In the genomic region with DNA sequence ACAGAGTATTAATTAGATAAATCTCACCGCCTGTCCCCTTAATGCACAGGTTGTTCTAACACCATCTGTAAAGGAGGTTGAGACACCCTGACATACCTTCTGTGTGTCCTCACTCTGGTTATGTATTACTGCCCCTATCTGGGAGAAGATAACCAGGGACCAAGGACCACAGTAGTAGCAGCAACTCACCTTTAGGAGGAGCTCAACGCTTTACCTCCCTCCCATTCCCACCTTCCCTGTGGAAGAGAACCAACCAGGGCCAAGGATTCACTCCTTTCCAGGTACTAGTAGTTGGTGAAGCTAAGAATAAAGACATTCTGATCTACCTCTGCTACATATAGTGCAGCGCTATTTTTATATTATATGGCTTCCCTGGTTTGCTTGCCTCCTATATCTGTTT, we compare ENCODE assay signal across 10 cellular contexts.
DNase-seq lines count a peak whose midpoint lies in the region; ATAC-seq and TF ChIP-seq lines count a peak whose summit lies in the region.
"Had no signal": no experiment of that assay in that cellular context is flagged by ENCODE, and none has a peak within 500 bp of the region (broad histone marks: within the 10 kb centered on the region; RNA-seq: fewer than 3 reads in every experiment).

No MANE protein-coding gene starts in this region.

- TF ChIP-seq CTCF in astrocyte of the spinal cord (IDR thresholded peaks at IDR 0.05; ENCODE audit: low read depth, low read length) (peak; percentile 59), osteocyte (IDR thresholded peaks at IDR 0.05) (peak; percentile 34), upper lobe of left lung (IDR thresholded peaks at IDR 0.05) (no peak)

- H3K4me3 ChIP-seq in astrocyte of the spinal cord (ENCODE audit: low read depth, low read length) (no peak overlapping the region), upper lobe of left lung (no peak overlapping the region)

- H3K9me3 ChIP-seq in upper lobe of left lung, result no peaks in the 10 kb centered on the region

- no peaks in the 10 kb centered on the region for H3K4me1 ChIP-seq in upper lobe of left lung

- no peak for ATAC-seq in upper lobe of left lung (ENCODE audit: low FRiP score in 2 of 2)

- 58 to 64% methylated on average over 3 of the region's 3 CpGs for WGBS in upper lobe of left lung, 2 donors

- peak; percentile 31 for DNase-seq in DMS 273 (lab: John Stamatoyannopoulos, UW; ENCODE audit: unreplicated experiment)
- DNase-seq in DMS 273 treated with DMSO at 0.1 percent for 48 hours (lab: John Stamatoyannopoulos, UW), result no peak
- DNase-seq in NCI-H2029 (lab: John Stamatoyannopoulos, UW), result peak; percentile 3
- DNase-seq in astrocyte of the spinal cord (ENCODE audit: low read depth, low spot score), result peak; percentile 2
- DNase-seq in osteocyte (ENCODE audit: extremely low spot score, unreplicated experiment), result no peak
- DNase-seq in upper lobe of left lung, result no peak
- no peak for DNase-seq in HUDEP-2 (lab: John Stamatoyannopoulos, UW; ENCODE audit: unreplicated experiment in 76 of 76)
- DNase-seq in medulla oblongata (ENCODE audit: extremely low spot score), result no peak
- DNase-seq: 8988T, cerebellar nuclear complex had no signal

- no peak overlapping the region for H3K4me3 Mint-ChIP-seq in osteocyte (ENCODE audit: unreplicated experiment)

- TF ChIP-seq POLR2A in upper lobe of left lung (IDR thresholded peaks at IDR 0.05), result no peak

- peaks cover 2% of the 10 kb centered on the region for H3K36me3 Mint-ChIP-seq in osteocyte (ENCODE audit: unreplicated experiment)

- in situ Hi-C loops in astrocyte of the spinal cord (cut with HindIII; ENCODE audit: low sequenced_read_pairs), result no loop called here

- H3K27ac ChIP-seq in upper lobe of left lung, result no peak overlapping the region

- H3K9me3 Mint-ChIP-seq in osteocyte (ENCODE audit: unreplicated experiment), result no peaks in the 10 kb centered on the region

- H3K27ac Mint-ChIP-seq in osteocyte (ENCODE audit: unreplicated experiment), result no peak overlapping the region

- H3K27me3 ChIP-seq in upper lobe of left lung, result no peaks in the 10 kb centered on the region

- no peaks in the 10 kb centered on the region for H3K4me1 Mint-ChIP-seq in osteocyte (ENCODE audit: unreplicated experiment)

- no peak for TF ChIP-seq EP300 in upper lobe of left lung (IDR thresholded peaks at IDR 0.05)

- no peaks in the 10 kb centered on the region for H3K27me3 Mint-ChIP-seq in osteocyte (ENCODE audit: unreplicated experiment)

- no peaks in the 10 kb centered on the region for H3K36me3 ChIP-seq in upper lobe of left lung

Comparison
In these comparisons a context has a peak if more than half of its experiments do, and no peak if none do; other contexts are left out.
1. DNase-seq: peak in DMS 273 (single experiment), NCI-H2029 (single experiment) and astrocyte of the spinal cord (single experiment); none in DMS 273 treated with DMSO at 0.1 percent for 48 hours (single experiment), osteocyte (single experiment), upper lobe of left lung (0 of 2), HUDEP-2 (0 of 76) and medulla oblongata (single experiment).
2. CTCF ChIP-seq: peak in astrocyte of the spinal cord (single experiment) and osteocyte (single experiment); none in upper lobe of left lung (0 of 6).